ENCODE assay signal across 24 cellular contexts in the genomic region with DNA sequence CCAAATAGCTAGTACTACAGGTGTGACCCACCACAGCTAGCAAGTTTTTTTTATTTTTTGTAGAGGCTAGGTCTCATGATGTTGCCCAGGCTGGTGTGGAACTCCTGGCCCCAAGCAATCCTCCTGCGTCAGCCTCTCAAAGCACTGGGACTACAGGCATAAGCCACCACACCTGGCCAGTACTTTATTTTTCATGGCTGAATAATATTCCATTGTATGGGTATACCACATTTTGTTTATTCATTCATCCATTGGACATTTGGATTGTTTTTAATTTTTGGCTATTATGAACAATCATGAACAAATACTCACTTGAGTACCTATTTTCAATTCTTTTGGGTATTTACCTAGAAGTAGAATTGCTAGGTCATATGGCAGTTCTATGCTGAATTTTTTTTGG.
"Had no signal": no experiment of that assay in that cellular context is flagged by ENCODE, and none has a peak within 500 bp of the region (broad histone marks: within the 10 kb centered on the region; RNA-seq: fewer than 3 reads in every experiment).

No MANE protein-coding gene starts in this region.

- DNase-seq: cortex of kidney; effector CD8-positive, alpha-beta T cell; effector memory CD8-positive, alpha-beta T cell; endodermal cell; erythroblast; esophagus squamous epithelium; foreskin fibroblast; foreskin melanocyte; gastrocnemius medialis; glutamatergic neuron; heart right ventricle; hippocampal formation; left cardiac atrium; left lung; left ventricle myocardium superior; lower lobe of right lung; mesenchymal stem cell; mucosa of descending colon; naive B cell had no signal

- H3K27ac ChIP-seq: epithelial cell of prostate, esophagus squamous epithelium, gastrocnemius medialis, heart right ventricle, left lung, lower lobe of right lung had no signal

- H3K9me3 ChIP-seq: esophagus squamous epithelium, gastrocnemius medialis, left lung, lower lobe of right lung, mucosa of descending colon had no signal

- ATAC-seq: effector memory CD8-positive, alpha-beta T cell; esophagus mucosa; gastrocnemius medialis; heart right ventricle; left cardiac atrium; left lung; left ventricle myocardium superior; lower lobe of right lung; mucosa of descending colon; naive thymus-derived CD8-positive, alpha-beta T cell had no signal

- H3K4me3 Mint-ChIP-seq: dendritic cell treated with granulocyte-macrophage colony-stimulating factor and Interleukin-4, amounts not matched to agents 40 ng/mL and 50 ng/mL, for 4 days; effector memory CD8-positive, alpha-beta T cell; endodermal cell; mesothelial cell of epicardium; naive B cell; naive thymus-derived CD8-positive, alpha-beta T cell had no signal

- H3K27me3 Mint-ChIP-seq: naive B cell; naive thymus-derived CD8-positive, alpha-beta T cell had no signal

- H3K27ac Mint-ChIP-seq: dendritic cell treated with granulocyte-macrophage colony-stimulating factor and Interleukin-4, amounts not matched to agents 40 ng/mL and 50 ng/mL, for 4 days; effector memory CD8-positive, alpha-beta T cell; endodermal cell; mesothelial cell of epicardium had no signal

- H3K36me3 ChIP-seq: esophagus squamous epithelium, gastrocnemius medialis, heart right ventricle, left lung, lower lobe of right lung had no signal

- H3K4me3 ChIP-seq: esophagus squamous epithelium, gastrocnemius medialis, heart right ventricle, left lung, lower lobe of right lung, mucosa of descending colon had no signal

- H3K27me3 ChIP-seq: gastrocnemius medialis, heart right ventricle, left lung had no signal

- H3K36me3 Mint-ChIP-seq: mesothelial cell of epicardium; naive B cell; naive thymus-derived CD8-positive, alpha-beta T cell had no signal

- H3K4me1 ChIP-seq: left lung had no signal

- H3K9me3 Mint-ChIP-seq: dendritic cell treated with granulocyte-macrophage colony-stimulating factor and Interleukin-4, amounts not matched to agents 40 ng/mL and 50 ng/mL, for 4 days; effector memory CD8-positive, alpha-beta T cell; mesothelial cell of epicardium; naive B cell; naive thymus-derived CD8-positive, alpha-beta T cell had no signal

- H3K4me1 Mint-ChIP-seq: naive B cell had no signal
